ENCODE assay signal across 31 cellular contexts in the genomic region with DNA sequence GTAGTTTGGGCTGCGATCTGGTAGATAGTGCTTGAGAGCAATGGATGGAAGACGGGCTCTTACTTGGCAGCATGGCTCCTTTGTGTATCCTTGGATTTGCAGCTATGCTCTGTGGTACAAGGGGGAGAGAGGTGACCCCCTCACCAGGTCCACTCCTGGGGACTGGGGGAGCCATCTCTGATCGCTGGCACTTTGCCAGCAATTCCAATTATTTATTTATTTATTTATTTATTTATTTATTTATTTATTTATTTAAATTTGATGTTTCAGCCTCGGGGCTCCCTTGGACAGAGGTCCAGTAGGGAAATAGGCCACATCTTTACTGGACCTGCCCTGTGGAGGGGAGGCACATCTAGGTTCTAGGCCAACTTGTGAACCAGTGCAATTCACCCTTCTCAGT. TPM values are rescaled to one million over a fixed set of nuclear protein-coding genes. Genes with fewer than 3 reads are reported as not detected.
"Had no signal": no experiment of that assay in that cellular context is flagged by ENCODE, and none has a peak within 500 bp of the region (broad histone marks: within the 10 kb centered on the region; RNA-seq: fewer than 3 reads in every experiment).

No MANE protein-coding gene starts in this region.

- H3K36me3 ChIP-seq: gastroesophageal sphincter, heart left ventricle, left lung, neutrophil, sigmoid colon, tibial nerve, upper lobe of left lung, vagina had no signal

- H3K27ac ChIP-seq: epithelial cell of prostate, foreskin keratinocyte, gastroesophageal sphincter, heart left ventricle, hepatocyte, left lung, neutrophil, parathyroid adenoma, sigmoid colon, testis, tibial nerve, upper lobe of left lung, vagina had no signal

- H3K4me3 ChIP-seq: gastroesophageal sphincter, heart left ventricle, hepatocyte, left lung, mucosa of descending colon, sigmoid colon, testis, tibial nerve, upper lobe of left lung, vagina had no signal

- H3K27me3 Mint-ChIP-seq: natural killer cell treated with Interleukin-12 subunit alpha and Interleukin-12 subunit beta and Interleukin-15 and Interleukin-18, amount 100 ng/mL, for 72 hours; progenitor cell of endocrine pancreas had no signal

- H3K4me1 ChIP-seq: parathyroid adenoma had no signal

- FAIRE-seq: colon, kidney had no signal

- H3K4me2 ChIP-seq: hepatocyte had no signal

- ATAC-seq: esophagus mucosa; foreskin keratinocyte; gastroesophageal sphincter; heart left ventricle; left lung; mucosa of descending colon; natural killer cell treated with Interleukin-12 subunit alpha and Interleukin-12 subunit beta and Interleukin-15 and Interleukin-18, amount 100 ng/mL, for 72 hours; stimulated activated memory B cell treated with anti-CD40 and anti-IgM and Interleukin-4, amounts not matched to agents 10 μg/mL and 1 μg/mL and 100 μg/mL, for 72 hours; stimulated activated naive CD8-positive, alpha-beta T cell treated with anti-CD3 and anti-CD28 coated beads, Interleukin-15, Interleukin-2, amounts not matched to agents 100 U/mL and 50 U/mL, for 24 hours had no signal

- H3K9me3 Mint-ChIP-seq: natural killer cell treated with Interleukin-12 subunit alpha and Interleukin-12 subunit beta and Interleukin-15 and Interleukin-18, amount 100 ng/mL, for 72 hours had no signal

- H3K9me3 ChIP-seq: mucosa of descending colon, neutrophil, testis, vagina had no signal

- DNase-seq: effector CD8-positive, alpha-beta T cell; foreskin keratinocyte; heart left ventricle; kidney; left lung; mesenchymal stem cell; mucosa of descending colon; naive B cell; sigmoid colon; stimulated activated CD4-positive, alpha-beta T cell treated with anti-CD3 and anti-CD28 coated beads, Interleukin-4, amount 100 ng/mL, for 4 hours; stimulated activated naive CD8-positive, alpha-beta T cell treated with anti-CD3 and anti-CD28 coated beads, Interleukin-15, Interleukin-2, amounts not matched to agents 100 U/mL and 50 U/mL, for 24 hours; substantia nigra; testis; upper lobe of left lung had no signal

- H3K27ac Mint-ChIP-seq: dendritic cell treated with granulocyte-macrophage colony-stimulating factor and Interleukin-4, amounts not matched to agents 40 ng/mL and 50 ng/mL, for 4 days; endodermal cell; mesothelial cell of epicardium; naive B cell; natural killer cell treated with Interleukin-12 subunit alpha and Interleukin-12 subunit beta and Interleukin-15 and Interleukin-18, amount 100 ng/mL, for 72 hours; progenitor cell of endocrine pancreas; stimulated activated memory B cell treated with anti-CD40 and anti-IgM and Interleukin-4, amounts not matched to agents 10 μg/mL and 1 μg/mL and 100 μg/mL, for 72 hours had no signal

- H3K4me3 Mint-ChIP-seq: dendritic cell treated with granulocyte-macrophage colony-stimulating factor and Interleukin-4, amounts not matched to agents 40 ng/mL and 50 ng/mL, for 4 days; endodermal cell; mesothelial cell of epicardium; natural killer cell treated with Interleukin-12 subunit alpha and Interleukin-12 subunit beta and Interleukin-15 and Interleukin-18, amount 100 ng/mL, for 72 hours; neural crest cell; stimulated activated memory B cell treated with anti-CD40 and anti-IgM and Interleukin-4, amounts not matched to agents 10 μg/mL and 1 μg/mL and 100 μg/mL, for 72 hours had no signal

- H3K27me3 ChIP-seq: foreskin keratinocyte, gastroesophageal sphincter, heart left ventricle, hepatocyte, left lung, sigmoid colon, testis, tibial nerve, upper lobe of left lung, vagina had no signal

RNA-seq across cellular contexts. Expression of gene TCP10L, which starts 18.3 kb away (rescaled TPM):
- total RNA-seq: esophagus mucosa, skeletal muscle tissue, vagina had no signal
